10 cellular contexts compared by ENCODE assay signal in genomic region chr6:112827793-112828192, GRCh38.
DNase-seq lines count a peak whose midpoint lies in the region; ATAC-seq, FAIRE-seq and TF ChIP-seq lines count a peak whose summit lies in the region.
"Had no signal": no experiment of that assay in that cellular context is flagged by ENCODE, and none has a peak within 500 bp of the region (broad histone marks: within the 10 kb centered on the region; RNA-seq: fewer than 3 reads in every experiment).

No MANE protein-coding gene starts in this region.

- H3K27ac Mint-ChIP-seq in endothelial cell (ENCODE audit: unreplicated experiment): peak overlapping the region; percentile 33

- H3K4me3 Mint-ChIP-seq in endothelial cell (ENCODE audit: unreplicated experiment): no peak overlapping the region

- peak; percentile 42 for DNase-seq in AG10803 (ENCODE audit: low read depth)
- peak; percentile 41 for DNase-seq in GM20000 (ENCODE audit: low spot score)
- DNase-seq in endothelial cell (ENCODE audit: low spot score): no peak
- DNase-seq in SW 1271 (lab: John Stamatoyannopoulos, UW): no peak
- no peak for DNase-seq in NK-92 treated with Interleukin-12 subunit alpha and Interleukin-12 subunit beta, amount 100 ng/mL, for 24 hours (lab: John Stamatoyannopoulos, UW)
- DNase-seq in HuH-7.5 (ENCODE audit: low spot score): no peak
- DNase-seq in D721Med (ENCODE audit: insufficient read length, low spot score): no peak
- DNase-seq: KG1 had no signal

- no peak overlapping the region for H3K4me3 ChIP-seq in AG10803 (ENCODE audit: low read length)
- H3K4me3 ChIP-seq: BLaER1 had no signal

- no peak for FAIRE-seq in D721Med (lab: Jason Lieb, UNC)

- no peaks in the 10 kb centered on the region for H3K27me3 Mint-ChIP-seq in endothelial cell (ENCODE audit: unreplicated experiment)

- TF ChIP-seq CTCF in AG10803 (conservative IDR thresholded peaks at IDR 0.05; ENCODE audit: low read length) (no peak), GM20000 (IDR thresholded peaks at IDR 0.05; ENCODE audit: extremely low read depth, missing control alignments) (no peak), endothelial cell (IDR thresholded peaks at IDR 0.05; ENCODE audit: unreplicated experiment) (no peak), D721Med (IDR thresholded peaks at IDR 0.05; ENCODE audit: insufficient read depth, missing control alignments) (no peak)

- no peaks in the 10 kb centered on the region for H3K36me3 Mint-ChIP-seq in endothelial cell (ENCODE audit: low read depth, unreplicated experiment)

- peaks cover 12% of the 10 kb centered on the region for H3K4me1 Mint-ChIP-seq in endothelial cell (ENCODE audit: unreplicated experiment)

- peak; percentile 95 for ATAC-seq in HG03378 (IDR thresholded peaks at IDR 0.05; ENCODE audit: unreplicated experiment)

- H3K9me3 Mint-ChIP-seq in endothelial cell (ENCODE audit: unreplicated experiment): no peaks in the 10 kb centered on the region

Comparison
In these comparisons a context has a peak if more than half of its experiments do, and no peak if none do; other contexts are left out.
1. DNase-seq: peak in AG10803 (single experiment) and GM20000 (single experiment); none in endothelial cell (single experiment), SW 1271 (0 of 2), NK-92 treated with Interleukin-12 subunit alpha and Interleukin-12 subunit beta, amount 100 ng/mL, for 24 hours (single experiment), HuH-7.5 (single experiment) and D721Med (single experiment).